10 cellular contexts compared by ENCODE assay signal in the genomic region with DNA sequence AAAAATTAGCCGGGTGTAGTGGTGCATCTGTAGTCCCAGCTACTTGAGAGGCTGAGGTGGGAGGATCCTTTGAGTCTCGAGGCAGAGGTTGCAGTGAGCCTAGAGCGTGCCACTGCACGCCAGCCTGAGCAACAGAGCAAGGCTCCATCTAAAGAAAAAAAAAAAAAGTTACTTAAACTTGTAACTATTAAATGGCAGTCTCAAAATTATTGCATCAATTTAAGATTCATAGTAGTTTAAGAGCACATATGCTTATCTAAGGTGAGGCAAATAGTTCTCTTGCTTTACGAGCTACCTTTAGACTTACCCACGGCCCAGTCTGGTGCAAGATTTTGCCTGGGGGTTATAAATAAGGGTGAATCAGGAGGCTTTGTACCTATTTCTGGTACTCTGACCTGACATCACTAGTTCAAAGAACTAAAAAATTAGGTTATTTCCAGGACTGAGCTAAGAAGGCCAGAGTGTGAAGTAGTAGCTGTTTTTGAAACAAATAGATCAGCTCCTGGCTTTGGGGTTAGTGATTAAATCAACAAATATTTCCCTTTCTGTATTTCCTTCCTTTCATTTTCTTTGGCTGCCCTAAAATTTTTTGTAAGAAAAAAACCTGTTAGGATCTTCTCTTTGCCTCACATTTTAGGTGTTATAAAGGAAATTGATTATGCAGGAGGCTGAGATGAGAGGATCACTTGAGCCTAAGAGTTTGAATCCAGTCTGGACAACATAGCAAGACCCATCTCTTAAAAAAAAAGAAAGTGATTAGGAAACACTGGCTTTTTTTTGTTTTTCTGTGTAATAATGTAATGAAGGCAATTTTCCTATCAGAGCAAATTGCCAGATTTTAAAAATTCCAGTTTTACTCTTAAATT. TPM values are rescaled to one million over a fixed set of nuclear protein-coding genes. Genes with fewer than 3 reads are reported as not detected.
DNase-seq lines count a peak whose midpoint lies in the region; ATAC-seq and TF ChIP-seq lines count a peak whose summit lies in the region.
"Had no signal": no experiment of that assay in that cellular context is flagged by ENCODE, and none has a peak within 500 bp of the region (broad histone marks: within the 10 kb centered on the region; RNA-seq: fewer than 3 reads in every experiment).

No MANE protein-coding gene starts in this region.

- peak overlapping the region; percentile 40 for H3K27ac ChIP-seq in 22Rv1
- H3K27ac ChIP-seq in fibroblast of lung (ENCODE audit: insufficient read depth, low read length) = no peak overlapping the region
- H3K27ac ChIP-seq in prostate gland = no peak overlapping the region
- H3K27ac ChIP-seq: C4-2B had no signal

- no peaks in the 10 kb centered on the region for H4K20me1 ChIP-seq in fibroblast of lung (ENCODE audit: control insufficient read depth, extremely low read depth, insufficient read depth, low read length)

- H3K79me2 ChIP-seq in fibroblast of lung (ENCODE audit: control insufficient read depth, insufficient read depth, low read length) = peaks cover 52% of the 10 kb centered on the region

- no peaks in the 10 kb centered on the region for H3K9me3 ChIP-seq in fibroblast of lung (ENCODE audit: control insufficient read depth, insufficient read depth, low read depth, low read length)
- no peaks in the 10 kb centered on the region for H3K9me3 ChIP-seq in prostate gland

- 64% methylated on average over 6 of the region's 6 CpGs for WGBS in prostate gland

- TF ChIP-seq POLR2A in prostate gland (IDR thresholded peaks at IDR 0.05) = no peak

- no peak overlapping the region for H2AFZ ChIP-seq in fibroblast of lung (ENCODE audit: low read length)

- H3K27me3 ChIP-seq in fibroblast of lung (ENCODE audit: control insufficient read depth, insufficient read depth, low read length) = no peaks in the 10 kb centered on the region
- no peaks in the 10 kb centered on the region for H3K27me3 ChIP-seq in prostate gland (replicated peaks; ENCODE audit: insufficient read depth)

- no peak overlapping the region for H3K9ac ChIP-seq in fibroblast of lung (ENCODE audit: insufficient read depth, low read length)

- peaks cover 4% of the 10 kb centered on the region for H3K4me1 ChIP-seq in fibroblast of lung (ENCODE audit: control insufficient read depth, extremely low read depth, insufficient read depth, low read length)
- peaks cover 6% of the 10 kb centered on the region for H3K4me1 ChIP-seq in prostate gland (replicated peaks)

- H3K36me3 ChIP-seq in fibroblast of lung (ENCODE audit: control insufficient read depth, insufficient read depth, low read length) (peaks cover under 1% of the 10 kb centered on the region), prostate gland (no peaks in the 10 kb centered on the region)

- H3K4me3 ChIP-seq in fibroblast of lung (replicated peaks in 1 of 4; ENCODE audit: control extremely low read depth in 1 of 4, insufficient read depth in 1 of 4, low read depth in 3 of 4, low read length in 4 of 4) = peak overlapping the region in 2 of 4 experiments; percentile 84 to 97
- H3K4me3 ChIP-seq in prostate gland = no peak overlapping the region

- DNase-seq in T-helper 9 cell (peak; percentile 23), fibroblast of lung (ENCODE audit: low read depth in 2 of 2) (no peak), prostate gland (ENCODE audit: low spot score) (no peak)
- DNase-seq: activated CD8-positive, alpha-beta memory T cell treated with anti-CD3 and anti-CD28 coated beads, Interleukin-2, amount 50 U/mL, for 4 hours had no signal

- no peak for TF ChIP-seq CTCF in 22Rv1 (IDR thresholded peaks at IDR 0.05)
- no peak for TF ChIP-seq CTCF in fibroblast of lung (conservative IDR thresholded peaks at IDR 0.05 in 1 of 2, IDR thresholded peaks at IDR 0.05 in 1 of 2; ENCODE audit: low read depth in 1 of 2, low read length in 2 of 2)
- no peak for TF ChIP-seq CTCF in prostate gland (IDR thresholded peaks at IDR 0.05)

- intact Hi-C loops in prostate gland (cut with DNase I) = no loop called here

- peak overlapping the region; percentile 80 for H3K4me2 ChIP-seq in fibroblast of lung (ENCODE audit: extremely low read depth, insufficient read depth, low read length)

- peak; percentile 12 for ATAC-seq in GM19351 (IDR thresholded peaks at IDR 0.05; ENCODE audit: unreplicated experiment)
- ATAC-seq in HG03520 (IDR thresholded peaks at IDR 0.05; ENCODE audit: unreplicated experiment) = no peak
- no peak for ATAC-seq in HG03442 (IDR thresholded peaks at IDR 0.05; ENCODE audit: unreplicated experiment)
- ATAC-seq in HG03196 (IDR thresholded peaks at IDR 0.05; ENCODE audit: unreplicated experiment) = no peak

RNA-seq across cellular contexts. Expression of a gene that starts 3.6 kb away (rescaled TPM):
- 50.3 and 60.4 TPM in 2 replicates for total RNA-seq in fibroblast of lung
- polyA plus RNA-seq in fibroblast of lung = 55.7 and 64.5 TPM in 2 replicates
- 40.0 and 57.4 TPM in 2 replicates for polyA plus RNA-seq in fibroblast of lung (2012)
- 12.6 and 16.0 TPM in 2 replicates for polyA minus RNA-seq in fibroblast of lung (ENCODE audit: low replicate concordance)
- total RNA-seq in prostate gland = 10 to 100 TPM; 34.7 to 69.0 TPM

RNA-seq across cellular contexts. Expression of a gene that starts 3.7 kb away (rescaled TPM):
- total RNA-seq in fibroblast of lung = 281 and 528 TPM in 2 replicates
- 383 and 523 TPM in 2 replicates for polyA plus RNA-seq in fibroblast of lung
- polyA plus RNA-seq in fibroblast of lung (2012) = 481 and 552 TPM in 2 replicates
- polyA minus RNA-seq in fibroblast of lung (ENCODE audit: low replicate concordance) = 0.52 and 11.9 TPM in 2 replicates
- 100 to 1,000 TPM; 170 to 176 TPM for total RNA-seq in prostate gland

RNA-seq across cellular contexts. Expression of a gene that starts 10.9 kb away (rescaled TPM):
- 9.1 and 10.3 TPM in 2 replicates for total RNA-seq in fibroblast of lung
- 6.1 and 6.5 TPM in 2 replicates for polyA plus RNA-seq in fibroblast of lung
- 4.2 and 5.3 TPM in 2 replicates for polyA plus RNA-seq in fibroblast of lung (2012)
- 0.12 and 0.15 TPM in 2 replicates for polyA minus RNA-seq in fibroblast of lung (ENCODE audit: low replicate concordance)
- 10 to 100 TPM; 11.2 to 11.9 TPM for total RNA-seq in prostate gland

RNA-seq across cellular contexts. Expression of a gene that starts 25.4 kb away (rescaled TPM):
- 9.5 and 10.7 TPM in 2 replicates for total RNA-seq in fibroblast of lung
- 10.9 and 26.0 TPM in 2 replicates for polyA plus RNA-seq in fibroblast of lung
- 11.3 and 29.8 TPM in 2 replicates for polyA plus RNA-seq in fibroblast of lung (2012)
- 1.0 and 4.0 TPM in 2 replicates for polyA minus RNA-seq in fibroblast of lung (ENCODE audit: low replicate concordance)
- 1 to 10 TPM; 7.0 to 8.4 TPM for total RNA-seq in prostate gland

RNA-seq across cellular contexts. Expression of a gene that starts 38.0 kb away (rescaled TPM):
- 1,182 and 1,369 TPM in 2 replicates for total RNA-seq in fibroblast of lung
- polyA plus RNA-seq in fibroblast of lung = 6,852 and 7,256 TPM in 2 replicates
- 4,212 and 4,641 TPM in 2 replicates for polyA plus RNA-seq in fibroblast of lung (2012)
- polyA minus RNA-seq in fibroblast of lung (ENCODE audit: low replicate concordance) = 872 and 1,088 TPM in 2 replicates
- total RNA-seq in prostate gland = 1,000 to 10,000 TPM; 4,045 to 4,896 TPM
